ENCODE assay signal across 8 cellular contexts in the genomic region with DNA sequence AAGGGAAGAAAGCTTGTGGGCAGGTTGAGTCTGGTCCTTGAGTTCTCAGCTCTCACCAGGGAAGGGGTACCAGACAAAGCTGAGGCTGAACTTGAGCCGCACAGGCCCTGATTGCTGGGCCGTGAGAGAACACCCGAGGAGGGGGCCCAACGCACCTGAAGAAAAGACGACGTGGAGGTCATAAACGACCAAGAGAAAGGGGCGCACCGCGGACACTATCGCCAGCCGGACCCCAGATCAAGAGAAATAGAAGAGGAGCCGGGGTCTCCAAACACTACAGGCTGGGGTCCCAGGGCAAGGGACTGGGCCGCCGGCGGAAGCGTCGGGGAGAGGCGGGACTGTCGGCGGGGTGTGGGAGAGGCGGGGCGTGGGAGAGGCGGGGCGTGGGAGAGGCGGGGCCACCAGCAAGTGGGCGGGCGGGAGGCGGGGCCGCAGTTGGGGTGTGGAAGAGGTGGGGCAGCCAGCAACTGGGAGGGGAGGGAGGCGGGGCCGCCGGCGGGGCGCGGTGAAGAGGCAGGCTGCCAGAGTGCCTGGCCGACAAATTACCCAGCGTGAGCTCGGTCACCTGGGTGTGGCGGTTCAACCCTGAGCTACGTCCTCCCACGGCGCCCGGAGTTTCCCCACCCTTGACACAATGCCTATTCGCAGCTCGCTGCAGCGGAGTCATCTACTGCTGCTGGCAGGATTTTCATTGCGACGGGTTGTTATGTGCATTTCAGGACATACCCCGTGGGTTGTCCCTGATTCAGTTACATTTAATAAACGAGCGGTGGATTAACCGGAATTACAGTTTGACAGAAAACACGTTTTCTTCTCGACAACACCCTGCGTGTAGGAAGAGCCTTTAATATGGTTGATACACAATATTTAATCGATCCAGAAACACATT. TPM values are rescaled to one million over a fixed set of nuclear protein-coding genes. Genes with fewer than 3 reads are reported as not detected.
A peak's percentile ranks its signal among the peaks of the same experiment; 100 is the strongest.
DNase-seq lines count a peak whose midpoint lies in the region; ATAC-seq and TF ChIP-seq lines count a peak whose summit lies in the region.

No MANE protein-coding gene starts in this region.

- H2AFZ ChIP-seq in H9 (ENCODE audit: low read length): peak overlapping the region; percentile 3
- peak overlapping the region; percentile 97 for H2AFZ ChIP-seq in Loucy (ENCODE audit: low read length)

- H3K36me3 ChIP-seq in ES-I3 (ENCODE audit: insufficient read depth, low read length) (no peaks in the 10 kb centered on the region), Loucy (ENCODE audit: insufficient read depth, low read length) (no peaks in the 10 kb centered on the region)

- no peaks in the 10 kb centered on the region; the same call in 1 of the 2 replicates for H3K27me3 Mint-ChIP-seq in H9 (ENCODE audit: low read depth)
- peaks cover 19% of the 10 kb centered on the region for H3K27me3 Mint-ChIP-seq in nephron progenitor cell (ENCODE audit: low read depth, poor library complexity)

- H3K4me3 Mint-ChIP-seq in H9 (peak overlapping the region; percentile 89 to 93), nephron progenitor cell (peak overlapping the region; percentile 96)

- peaks cover 3% of the 10 kb centered on the region for H3K23me2 ChIP-seq in H9 (ENCODE audit: insufficient read length, low read depth, low read length, poor library complexity, severe bottlenecking)

- TF ChIP-seq CTCF in H9 (conservative IDR thresholded peaks at IDR 0.05) (no peak), Loucy (conservative IDR thresholded peaks at IDR 0.05; ENCODE audit: low read length) (no peak), RWPE1 (conservative IDR thresholded peaks at IDR 0.05; ENCODE audit: low read depth) (no peak), fibroblast of the aortic adventitia (IDR thresholded peaks at IDR 0.05; ENCODE audit: insufficient read depth, low read length) (no peak), nephron progenitor cell (IDR thresholded peaks at IDR 0.05) (no peak)

- no peak overlapping the region for H2BK5ac ChIP-seq in H9 (ENCODE audit: insufficient read length, low read length)

- H2BK15ac ChIP-seq in H9 (ENCODE audit: low read depth, low read length): no peak overlapping the region

- peak overlapping the region; percentile 94 for H3K4me3 ChIP-seq in Loucy (ENCODE audit: low read length, poor library complexity, severe bottlenecking)
- peak overlapping the region; percentile 72 for H3K4me3 ChIP-seq in fibroblast of the aortic adventitia (ENCODE audit: low read depth, low read length)

- H3K4me1 Mint-ChIP-seq in H9: peaks cover 6 to 11% of the 10 kb centered on the region in 2 experiments
- peaks cover 12% of the 10 kb centered on the region for H3K4me1 Mint-ChIP-seq in nephron progenitor cell

- peak overlapping the region; percentile 16; the same call in 1 of the 2 replicates for H3K14ac ChIP-seq in H9 (ENCODE audit: insufficient read depth, low read length)

- H3K4me1 ChIP-seq in ES-I3 (ENCODE audit: insufficient read depth, low read length): peaks cover 4% of the 10 kb centered on the region; the same call in 1 of the 2 replicates
- no peaks in the 10 kb centered on the region; the same call in 1 of the 2 replicates for H3K4me1 ChIP-seq in H9 (ENCODE audit: insufficient read depth, low read length)
- peaks cover 21% of the 10 kb centered on the region for H3K4me1 ChIP-seq in Loucy (ENCODE audit: insufficient read depth, low read length, poor library complexity, severe bottlenecking)

- no peak overlapping the region for H2BK20ac ChIP-seq in H9 (ENCODE audit: low read depth, low read length, poor library complexity, severe bottlenecking)

- DNase-seq in H9 (peak; percentile 97), RWPE1 (ENCODE audit: low spot score) (peak; percentile 95), fibroblast of the aortic adventitia (ENCODE audit: low read depth) (peak; percentile 95), nephron progenitor cell (peak; percentile 98)
- peak; percentile 97 for DNase-seq in activated T-helper 9 cell treated with anti-CD3 and anti-CD28 coated beads, Interleukin-2, amount 50 U/mL, for 16 hours (ENCODE audit: low read depth)
- peak; percentile 99 for DNase-seq in stimulated activated naive CD8-positive, alpha-beta T cell treated with anti-CD3 and anti-CD28 coated beads, Interleukin-15, Interleukin-2, amounts not matched to agents 100 U/mL and 50 U/mL, for 24 hours

- no peak overlapping the region for H2BK120ac ChIP-seq in H9 (ENCODE audit: low read depth, low read length, poor library complexity, severe bottlenecking)

- H3K56ac ChIP-seq in H9 (ENCODE audit: insufficient read length, low read depth, low read length): no peak overlapping the region

- H4K8ac ChIP-seq in H9 (replicated peaks; ENCODE audit: insufficient read length, low read depth, low read length): no peak overlapping the region

- H3K9me3 ChIP-seq in ES-I3 (ENCODE audit: control insufficient read depth, insufficient read depth, low read length): no peaks in the 10 kb centered on the region
- no peaks in the 10 kb centered on the region for H3K9me3 ChIP-seq in H9 (ENCODE audit: control insufficient read depth, low read depth, low read length)
- no peaks in the 10 kb centered on the region for H3K9me3 ChIP-seq in Loucy (ENCODE audit: insufficient read depth, low read depth, low read length)

- no peaks in the 10 kb centered on the region for H3K79me1 ChIP-seq in H9 (ENCODE audit: insufficient read depth, low read depth, low read length, poor library complexity, severe bottlenecking)

- H3K9me3 Mint-ChIP-seq in H9 (no peaks in the 10 kb centered on the region; a peak in 1 of 5 replicates), nephron progenitor cell (no peaks in the 10 kb centered on the region)

- no peak overlapping the region for H3T11ph ChIP-seq in H9 (ENCODE audit: low read length)

- no peak overlapping the region for H2BK12ac ChIP-seq in H9 (ENCODE audit: insufficient read length, low read depth, low read length)

- CTCF ChIA-PET in RWPE1 (lab: Yijun Ruan, JAX): interaction anchor here (0.6 kb wide), 5 partner anchors 14 to 236 kb away, joined by 3 to 4 read pairs (median 3); no protein-coding TSS in a partner anchor

- H4K5ac ChIP-seq in H9 (ENCODE audit: insufficient read length, low read depth, low read length): no peak overlapping the region

- H4K20me1 ChIP-seq in H9 (ENCODE audit: control insufficient read depth, insufficient read depth, insufficient read length): no peaks in the 10 kb centered on the region
- no peaks in the 10 kb centered on the region for H4K20me1 ChIP-seq in Loucy (ENCODE audit: insufficient read depth, low read length, poor library complexity, severe bottlenecking)

- H3K27ac ChIP-seq in H9 (ENCODE audit: insufficient read length, low read depth, low read length) (no peak overlapping the region), RWPE1 (peak overlapping the region; percentile 92)

- H3K9ac ChIP-seq in ES-I3 (ENCODE audit: low read depth, low read length) (peak overlapping the region; percentile 97), H9 (ENCODE audit: extremely low read depth, insufficient read length, low read length) (peak overlapping the region; percentile 49), Loucy (ENCODE audit: low read depth, low read length, poor library complexity, severe bottlenecking) (peak overlapping the region; percentile 78)

- H3K9me2 ChIP-seq in Loucy (replicated peaks; ENCODE audit: low read depth, low read length): no peaks in the 10 kb centered on the region

- H3K79me2 ChIP-seq in H9 (ENCODE audit: insufficient read depth, low read length) (no peaks in the 10 kb centered on the region), Loucy (ENCODE audit: insufficient read depth, low read length) (no peaks in the 10 kb centered on the region)

- H3K4me2 ChIP-seq in H9 (ENCODE audit: insufficient read depth, insufficient read length, low read length) (peak overlapping the region; percentile 65), Loucy (ENCODE audit: low read depth, low read length, poor library complexity, severe bottlenecking) (peak overlapping the region; percentile 82)

- no peaks in the 10 kb centered on the region for H3K36me3 Mint-ChIP-seq in H9 (ENCODE audit: insufficient read depth in 1 of 3, low read depth in 3 of 3)
- H3K36me3 Mint-ChIP-seq in nephron progenitor cell (ENCODE audit: low read depth): no peaks in the 10 kb centered on the region

- no peak overlapping the region for H4K91ac ChIP-seq in H9 (ENCODE audit: insufficient read length, low read depth, low read length)

- no peaks in the 10 kb centered on the region for H3F3A ChIP-seq in Loucy (ENCODE audit: low read depth)

- no peak overlapping the region for H3K4ac ChIP-seq in H9 (ENCODE audit: low read depth, low read length)

- POLR2A ChIA-PET in RWPE1 (lab: Yijun Ruan, JAX; ENCODE audit: low non-redundant PET): interaction anchor here (0.6 to 1.3 kb wide), 5 partner anchors 9 to 135 kb away, joined by 3 to 9 read pairs (median 3); a partner anchor contains a TSS

- peak; percentile 90 for ATAC-seq in stimulated activated naive CD8-positive, alpha-beta T cell treated with anti-CD3 and anti-CD28 coated beads, Interleukin-15, Interleukin-2, amounts not matched to agents 100 U/mL and 50 U/mL, for 24 hours

- no CpG with 5 or more reads among the region's 57 CpGs for WGBS in H9 (ENCODE audit: extremely low coverage, insufficient read length, low lambda C conversion rate)

- H3K27ac Mint-ChIP-seq in H9 (peak overlapping the region; percentile 92 to 98 (median 97); a peak in 6 of 7 replicates), nephron progenitor cell (peak overlapping the region; percentile 77)

- H2AK5ac ChIP-seq in H9 (ENCODE audit: insufficient read length, low read length): no peak overlapping the region

- H3K27me3 ChIP-seq in H9 (ENCODE audit: insufficient read depth, low read length) (no peaks in the 10 kb centered on the region), Loucy (ENCODE audit: insufficient read depth, low read length, poor library complexity, severe bottlenecking) (no peaks in the 10 kb centered on the region)

- no peak overlapping the region for H3K23ac ChIP-seq in H9 (ENCODE audit: insufficient read length, low read depth, low read length)

- peak overlapping the region; percentile 59 for H3K18ac ChIP-seq in H9 (ENCODE audit: insufficient read length, low read depth, low read length)

RNA-seq across cellular contexts. Expression of a gene that starts 15.5 kb away (rescaled TPM):
- total RNA-seq in H9 (2021) (54.3 and 57.4 TPM in 2 replicates), fibroblast of the aortic adventitia (ENCODE audit: low replicate concordance) (63.9 and 140 TPM in 2 replicates)

RNA-seq across cellular contexts. Expression of a gene that starts 24.8 kb away (rescaled TPM):
- total RNA-seq in H9 (2021): 49.2 and 51.0 TPM in 2 replicates
- total RNA-seq in fibroblast of the aortic adventitia (ENCODE audit: low replicate concordance): 101 and 130 TPM in 2 replicates
